In the genomic region with DNA sequence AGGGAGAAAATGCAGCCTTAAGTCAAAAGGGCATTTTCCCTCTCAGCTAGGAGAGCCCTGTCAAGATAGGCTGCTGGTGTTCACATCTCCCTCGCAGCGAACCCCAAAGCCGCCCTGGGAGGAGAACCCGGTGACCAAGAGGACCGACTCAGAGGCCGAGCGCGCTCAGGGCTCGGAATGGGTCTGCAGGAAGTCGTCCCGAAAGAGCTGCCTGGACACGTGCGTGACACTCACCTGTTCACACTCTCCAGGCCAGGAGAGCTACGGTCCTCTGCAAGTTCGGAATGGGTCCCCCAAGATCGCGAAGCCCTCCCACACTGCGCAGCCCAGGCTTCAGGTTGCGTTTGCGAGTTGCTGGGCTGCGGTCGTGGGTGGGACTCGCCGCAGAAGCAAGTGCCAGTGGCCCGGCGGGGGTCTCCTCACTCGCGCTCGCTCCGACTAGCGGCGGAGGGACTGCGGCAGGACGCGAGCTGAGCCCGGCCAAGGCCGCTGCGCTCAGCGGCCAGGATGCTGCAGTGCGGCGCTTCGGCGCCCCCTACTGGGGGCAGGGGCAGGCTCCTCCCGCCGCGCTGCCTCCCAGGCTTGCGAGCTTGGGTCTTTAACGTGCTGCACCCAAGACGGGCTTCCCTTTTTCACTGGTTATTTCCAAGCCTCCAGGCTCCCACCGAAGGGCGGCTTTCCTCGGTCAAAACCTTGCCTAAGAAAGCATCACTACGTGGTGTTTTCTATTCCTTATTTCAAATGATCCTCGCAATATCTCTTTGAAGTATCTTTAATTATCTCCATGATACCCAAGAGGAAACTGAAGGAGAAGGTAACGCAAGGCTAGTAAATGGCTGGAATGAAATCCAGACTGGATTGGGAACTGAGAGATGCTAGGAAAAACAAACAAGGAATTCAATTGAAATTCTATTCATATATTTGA, we compare ENCODE assay signal across 9 cellular contexts. TPM values are rescaled to one million over a fixed set of nuclear protein-coding genes. Genes with fewer than 3 reads are reported as not detected.
DNase-seq lines count a peak whose midpoint lies in the region; ATAC-seq, FAIRE-seq and TF ChIP-seq lines count a peak whose summit lies in the region.
"Had no signal": no experiment of that assay in that cellular context is flagged by ENCODE, and none has a peak within 500 bp of the region (broad histone marks: within the 10 kb centered on the region; RNA-seq: fewer than 3 reads in every experiment).

A gene with protein sequence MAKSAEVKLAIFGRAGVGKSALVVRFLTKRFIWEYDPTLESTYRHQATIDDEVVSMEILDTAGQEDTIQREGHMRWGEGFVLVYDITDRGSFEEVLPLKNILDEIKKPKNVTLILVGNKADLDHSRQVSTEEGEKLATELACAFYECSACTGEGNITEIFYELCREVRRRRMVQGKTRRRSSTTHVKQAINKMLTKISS (minus strand): TSS at position 457 of the 925 bp plus-strand sequence. CDS start 3,928 bp downstream, outside the sequence.

- ATAC-seq in GM19452 (IDR thresholded peaks at IDR 0.05; ENCODE audit: unreplicated experiment) (peak; percentile 90), HG03565 (IDR thresholded peaks at IDR 0.05; ENCODE audit: unreplicated experiment) (peak; percentile 94)

- no peaks in the 10 kb centered on the region for H3K36me3 ChIP-seq in CD8-positive, alpha-beta memory T cell (ENCODE audit: insufficient read depth, low read length)

- H3K27me3 ChIP-seq in CD8-positive, alpha-beta memory T cell (ENCODE audit: insufficient read depth, low read length, poor library complexity, severe bottlenecking) = peaks cover 8% of the 10 kb centered on the region

- H3K27ac ChIP-seq in CD8-positive, alpha-beta memory T cell (ENCODE audit: low read depth, low read length) = no peak within 1 kb of the TSS

- peak within 1 kb of the TSS in 1 of 8 donors; percentile 56 for H3K27ac Mint-ChIP-seq in CD8-positive, alpha-beta memory T cell

- CTCF ChIA-PET in CD8-positive, alpha-beta memory T cell (lab: Charles Lee) = interaction anchor here (0.6 to 3.0 kb wide), 35 partner anchors 8 to 1866 kb away, joined by 3 to 13 read pairs (median 3); no protein-coding TSS in a partner anchor

- H3K4me3 ChIP-seq in CD8-positive, alpha-beta memory T cell (ENCODE audit: low read length) = peak within 1 kb of the TSS; percentile 36

- FAIRE-seq in RCC 7860 (lab: Jason Lieb, UNC) = no peak
- FAIRE-seq: endometrium had no signal

- DNase-seq in CD8-positive, alpha-beta memory T cell = peak; percentile 47 to 75 (median 61)
- DNase-seq in RCC 7860 (ENCODE audit: low spot score) = peak; percentile 22
- peak; percentile 72 for DNase-seq in activated naive CD4-positive, alpha-beta T cell treated with Interleukin-2 at 50 U/mL for 16 hours
- peak; percentile 74 for DNase-seq in germinal center (ENCODE audit: low spot score)
- peak; percentile 78 for DNase-seq in occipital lobe (lab: John Stamatoyannopoulos, UW)

- peaks cover 9% of the 10 kb centered on the region for H3K4me1 ChIP-seq in CD8-positive, alpha-beta memory T cell (ENCODE audit: insufficient read depth, low read length)

- H3K9me3 ChIP-seq in CD8-positive, alpha-beta memory T cell (ENCODE audit: low read length) = no peaks in the 10 kb centered on the region

- H3K4me3 Mint-ChIP-seq in CD8-positive, alpha-beta memory T cell = peak within 1 kb of the TSS in 6 of 7 donors; percentile 59 to 82 (median 70)

- no peaks in the 10 kb centered on the region for H3K36me3 Mint-ChIP-seq in CD8-positive, alpha-beta memory T cell

- no peaks in the 10 kb centered on the region for H3K9me3 Mint-ChIP-seq in CD8-positive, alpha-beta memory T cell

- POLR2A ChIA-PET in CD8-positive, alpha-beta memory T cell (lab: Charles Lee) = interaction anchor here (0.5 kb wide), 1 partner anchor 227 kb away, joined by 3 read pairs; no protein-coding TSS in a partner anchor

- H3K27me3 Mint-ChIP-seq in CD8-positive, alpha-beta memory T cell = peaks cover 15 to 34% of the 10 kb centered on the region in 2 donors

- H3K4me1 Mint-ChIP-seq in CD8-positive, alpha-beta memory T cell = peaks cover 4 to 14% (median 13%) of the 10 kb centered on the region in 3 donors

- no peak for TF ChIP-seq CTCF in subcutaneous adipose tissue (IDR thresholded peaks at IDR 0.05; ENCODE audit: low read depth)

RNA-seq across cellular contexts. Expression of the gene that starts here (rescaled TPM):
- total RNA-seq in CD8-positive, alpha-beta memory T cell = not detected
- not detected for polyA plus RNA-seq in CD8-positive, alpha-beta memory T cell
- 2.2 TPM for total RNA-seq in occipital lobe
- 10 to 100 TPM; 15.3 to 42.4 (median 23.5) TPM for total RNA-seq in subcutaneous adipose tissue

Comparison
In these comparisons a context has a peak if more than half of its experiments do, and no peak if none do; other contexts are left out.
1. Peak in DNase-seq and H3K4me3 ChIP-seq in CD8-positive, alpha-beta memory T cell; RNA of the gene not detected or under 1 TPM.
2. DNase-seq: peak in every context shown above with its lines; median percentile 78 in occipital lobe; 74 in germinal center; 72 in activated naive CD4-positive, alpha-beta T cell treated with Interleukin-2 at 50 U/mL for 16 hours; 61 in CD8-positive, alpha-beta memory T cell; 22 in RCC 7860.